ENCODE assay signal across 8 cellular contexts in the genomic region with DNA sequence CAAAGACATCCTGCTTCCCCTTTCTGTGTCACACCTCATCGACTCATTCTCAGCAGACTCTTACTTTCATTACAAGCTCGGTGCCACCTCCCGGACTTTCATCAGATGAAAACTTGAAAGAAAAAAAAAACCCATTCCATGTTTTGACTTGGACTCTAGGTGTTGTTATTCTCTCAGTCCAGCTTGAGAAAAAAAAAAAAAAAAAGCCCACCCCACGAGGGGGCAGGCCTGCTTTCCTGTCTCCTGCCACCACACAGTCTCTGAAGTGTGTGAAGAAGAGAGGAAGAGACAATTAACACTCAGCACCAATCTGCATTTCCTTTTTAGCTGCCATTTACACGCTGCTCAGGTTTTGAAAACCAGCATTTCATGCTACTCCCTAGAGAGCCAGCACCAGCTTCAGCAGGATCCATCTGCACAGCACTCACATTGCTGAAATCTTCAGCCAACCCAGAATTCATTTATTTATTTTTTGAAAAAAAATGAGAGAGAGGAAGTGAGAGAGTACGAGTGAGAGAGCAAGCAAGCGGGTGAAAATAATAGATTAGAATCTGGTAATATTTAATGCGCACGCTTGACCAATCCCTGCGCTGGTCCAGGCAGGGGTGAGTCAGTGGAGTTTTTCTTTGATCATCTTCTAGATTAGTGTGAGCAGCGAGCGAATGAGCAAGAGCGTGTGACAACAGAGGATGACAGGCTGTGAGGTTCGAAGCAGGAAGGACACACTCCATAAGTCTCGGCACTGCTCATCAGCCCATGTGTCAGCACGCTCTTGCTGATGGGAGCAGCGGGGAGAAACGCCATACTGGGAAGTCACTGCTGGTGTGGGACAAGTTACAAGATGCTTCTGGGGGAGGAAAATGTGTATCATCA. TPM values are rescaled to one million over a fixed set of nuclear protein-coding genes. Genes with fewer than 3 reads are reported as not detected.
A peak's percentile ranks its signal among the peaks of the same experiment; 100 is the strongest.
DNase-seq lines count a peak whose midpoint lies in the region; ATAC-seq and TF ChIP-seq lines count a peak whose summit lies in the region.

No MANE protein-coding gene starts in this region.

- H3K27me3 ChIP-seq in cardiac muscle cell: no peaks in the 10 kb centered on the region
- H3K27me3 ChIP-seq in smooth muscle cell (ENCODE audit: low read depth): no peaks in the 10 kb centered on the region

- TF ChIP-seq CTCF in cardiac muscle cell (IDR thresholded peaks at IDR 0.05; ENCODE audit: low read depth, low read length) (peak; percentile 8), smooth muscle cell (IDR thresholded peaks at IDR 0.05; ENCODE audit: borderline replicate concordance, insufficient read depth, poor library complexity, severe bottlenecking) (no peak)

- H3K4me1 ChIP-seq in cardiac muscle cell (ENCODE audit: low read depth) (no peaks in the 10 kb centered on the region), smooth muscle cell (ENCODE audit: low read depth) (no peaks in the 10 kb centered on the region)

- H3K9me3 ChIP-seq in cardiac muscle cell (ENCODE audit: low read depth) (no peaks in the 10 kb centered on the region), smooth muscle cell (replicated peaks; ENCODE audit: low read depth) (no peaks in the 10 kb centered on the region)

- 28% methylated on average over 18 of the region's 18 CpGs for WGBS in smooth muscle cell (ENCODE audit: low lambda C conversion rate)

- H2AFZ ChIP-seq in smooth muscle cell (ENCODE audit: low read depth): peak overlapping the region; percentile 57

- no peak overlapping the region for H3K9ac ChIP-seq in smooth muscle cell (ENCODE audit: low read depth)

- H3K36me3 ChIP-seq in cardiac muscle cell: no peaks in the 10 kb centered on the region
- no peaks in the 10 kb centered on the region for H3K36me3 ChIP-seq in smooth muscle cell (ENCODE audit: low read depth)

- DNase-seq in SIG-M5 treated with dmso at 0.1 percent for 504 hours (lab: John Stamatoyannopoulos, UW; ENCODE audit: unreplicated experiment): peak; percentile 57
- DNase-seq in SIG-M5 (lab: John Stamatoyannopoulos, UW): no peak
- peak; percentile 9 for DNase-seq in NCI-H748 treated with DMSO at 0.1 percent for 48 hours (lab: John Stamatoyannopoulos, UW)
- DNase-seq in activated T-cell treated with anti-CD3 and anti-CD28 coated beads for 4 hours: peak; percentile 65
- peak; percentile 5 to 60 for DNase-seq in cardiac muscle cell (ENCODE audit: low read depth in 1 of 2, low spot score in 1 of 2)
- DNase-seq in smooth muscle cell (lab: John Stamatoyannopoulos, UW; ENCODE audit: unreplicated experiment): no peak
- DNase-seq in HUDEP-2 (lab: John Stamatoyannopoulos, UW; ENCODE audit: unreplicated experiment in 76 of 76): no peak

- H4K20me1 ChIP-seq in smooth muscle cell (ENCODE audit: low read depth): no peaks in the 10 kb centered on the region

- H3K27ac ChIP-seq in cardiac muscle cell (no peak overlapping the region), smooth muscle cell (ENCODE audit: low read depth) (no peak overlapping the region)

- no peaks in the 10 kb centered on the region for H3F3A ChIP-seq in smooth muscle cell (ENCODE audit: low read depth)

- peak; percentile 83 for ATAC-seq in HG02884 (IDR thresholded peaks at IDR 0.05; ENCODE audit: unreplicated experiment)

- H3K4me3 ChIP-seq in cardiac muscle cell (no peak overlapping the region), smooth muscle cell (peak overlapping the region; percentile 31)

- H3K4me2 ChIP-seq in smooth muscle cell: peak overlapping the region; percentile 76

- H3K79me2 ChIP-seq in smooth muscle cell (ENCODE audit: low read depth): no peaks in the 10 kb centered on the region

RNA-seq across cellular contexts. Expression of gene ZNF80, which starts 23.5 kb away (rescaled TPM):
- total RNA-seq in cardiac muscle cell (not detected in 2 replicates), smooth muscle cell (not detected in 2 replicates)
- polyA plus RNA-seq in cardiac muscle cell (not detected in 2 replicates), smooth muscle cell (not detected in 2 replicates)

RNA-seq across cellular contexts. Expression of gene DRD3, which starts 35.1 kb away (rescaled TPM):
- total RNA-seq in cardiac muscle cell (0.51 TPM in 1 of 2 replicates, not detected in the other), smooth muscle cell (0.09 TPM in 1 of 2 replicates, not detected in the other)
- polyA plus RNA-seq in cardiac muscle cell (not detected in 2 replicates), smooth muscle cell (not detected in 2 replicates)

Comparison
In these comparisons a context has a peak if more than half of its experiments do, and no peak if none do; other contexts are left out.
1. DNase-seq: peak in SIG-M5 treated with dmso at 0.1 percent for 504 hours (single experiment), NCI-H748 treated with DMSO at 0.1 percent for 48 hours (single experiment), activated T-cell treated with anti-CD3 and anti-CD28 coated beads for 4 hours (single experiment) and cardiac muscle cell (2 of 2); none in SIG-M5 (single experiment), smooth muscle cell (single experiment) and HUDEP-2 (0 of 76).